Comparison of ENCODE assay signal across 21 cellular contexts in genomic region chr10:74153676-74154075, GRCh38. TPM values are rescaled to one million over a fixed set of nuclear protein-coding genes. Genes with fewer than 3 reads are reported as not detected.
DNase-seq lines count a peak whose midpoint lies in the region; ATAC-seq and TF ChIP-seq lines count a peak whose summit lies in the region.
"Had no signal": no experiment of that assay in that cellular context is flagged by ENCODE, and none has a peak within 500 bp of the region (broad histone marks: within the 10 kb centered on the region; RNA-seq: fewer than 3 reads in every experiment).

No MANE protein-coding gene starts in this region.

- TF ChIP-seq CTCF in heart right ventricle (IDR thresholded peaks at IDR 0.05) (no peak), VCaP (conservative IDR thresholded peaks at IDR 0.05) (no peak)

- H3K27ac ChIP-seq in heart right ventricle, result peak overlapping the region in 8 of 10 donors; percentile 23 to 93 (median 90)
- H3K27ac ChIP-seq in VCaP, result peak overlapping the region; percentile 19
- peak overlapping the region; percentile 2 for H3K27ac ChIP-seq in muscle layer of duodenum (ENCODE audit: low read length)
- H3K27ac ChIP-seq: pancreas had no signal

- H3K4me1 ChIP-seq in heart right ventricle (peaks cover 3 to 64% (median 50%) of the 10 kb centered on the region in 9 donors), muscle layer of duodenum (ENCODE audit: control insufficient read depth in 1 of 2, insufficient read depth in 2 of 2, low read length in 2 of 2) (peaks cover 3 to 39% of the 10 kb centered on the region in 2 donors)

- H3K9me3 ChIP-seq in heart right ventricle (no peaks in the 10 kb centered on the region), muscle layer of duodenum (ENCODE audit: control insufficient read depth in 1 of 2, low read length in 2 of 2) (no peaks in the 10 kb centered on the region), MG63 (no peaks in the 10 kb centered on the region)
- H3K9me3 ChIP-seq: pancreas had no signal

- intact Hi-C loops in heart right ventricle (cut with DNase I) (loop anchor here in 3 of 10 donors (10.0 kb wide), 3 partner anchors 81 to 961 kb away; partner anchors contain the start of genes SAMD8 (in 2 of the 3) and KAT6B (in 1 of the 3)), Right ventricle myocardium inferior (cut with DNase I) (loop anchor here (10.0 kb wide), 2 partner anchors 81 to 1081 kb away; partner anchors contain the start of gene COMTD1)

- 46 to 52% methylated on average over 4 of the region's 4 CpGs for WGBS in heart right ventricle, 2 donors

- no peak for DNase-seq in heart right ventricle
- DNase-seq in Right ventricle myocardium inferior (ENCODE audit: missing footprints), result no peak
- DNase-seq in NCI-H1105 (lab: John Stamatoyannopoulos, UW), result no peak
- no peak for DNase-seq in MG63
- DNase-seq in DMS79 treated with DMSO at 0.1 percent for 48 hours (lab: John Stamatoyannopoulos, UW), result no peak
- DNase-seq: activated CD4-positive, alpha-beta T cell treated with anti-CD3 and anti-CD28 coated beads, Interleukin-2, amount 50 U/mL, for 1 hour; activated CD8-positive, alpha-beta memory T cell treated with anti-CD3 and anti-CD28 coated beads, Interleukin-2, amount 50 U/mL, for 48 hours; activated gamma-delta T cell treated with Interleukin-2 at 50 U/mL for 16 hours; aorta; CD8-positive, alpha-beta T cell; DMS53; NCI-H187; NCI-H446 treated with DMSO at 0.1 percent for 48 hours; pancreas; SHP77 treated with DMSO at 0.1 percent for 48 hours; stimulated activated CD4-positive, alpha-beta T cell treated with anti-CD3 and anti-CD28 coated beads, Interleukin-2, amount 100 ng/mL, for 24 hours; stimulated activated naive CD8-positive, alpha-beta T cell treated with anti-CD3 and anti-CD28 coated beads, Interleukin-15, Interleukin-2, amounts not matched to agents 100 U/mL and 50 U/mL, for 24 hours had no signal

- peak overlapping the region in 6 of 10 donors; percentile 75 to 99 (median 80) for H3K4me3 ChIP-seq in heart right ventricle
- no peak overlapping the region for H3K4me3 ChIP-seq in muscle layer of duodenum (ENCODE audit: low read depth in 1 of 2, low read length in 2 of 2)
- H3K4me3 ChIP-seq in MG63, result no peak overlapping the region
- H3K4me3 ChIP-seq: lung had no signal

- H3K36me3 ChIP-seq in heart right ventricle (no peaks in the 10 kb centered on the region), muscle layer of duodenum (ENCODE audit: control insufficient read depth in 1 of 2, insufficient read depth in 2 of 2, low read length in 2 of 2) (no peaks in the 10 kb centered on the region), MG63 (no peaks in the 10 kb centered on the region)
- H3K36me3 ChIP-seq: pancreas had no signal

- H3K27me3 ChIP-seq in heart right ventricle, result no peaks in the 10 kb centered on the region
- no peaks in the 10 kb centered on the region for H3K27me3 ChIP-seq in muscle layer of duodenum (ENCODE audit: low read depth, low read length)
- no peaks in the 10 kb centered on the region for H3K27me3 ChIP-seq in MG63
- H3K27me3 ChIP-seq: pancreas had no signal

- ATAC-seq in heart right ventricle (no peak), Right ventricle myocardium inferior (no peak), HG03342 (IDR thresholded peaks at IDR 0.05; ENCODE audit: unreplicated experiment) (no peak)
- ATAC-seq: CD8-positive, alpha-beta T cell; pancreas; stimulated activated naive CD8-positive, alpha-beta T cell treated with anti-CD3 and anti-CD28 coated beads, Interleukin-15, Interleukin-2, amounts not matched to agents 100 U/mL and 50 U/mL, for 24 hours had no signal

RNA-seq across cellular contexts. Expression of gene ADK, which starts 2.7 kb away (rescaled TPM):
- total RNA-seq in heart right ventricle (10 to 100 TPM; 25.5 to 50.0 (median 40.1) TPM), Right ventricle myocardium inferior (41.4 TPM)
- 10 to 100 TPM; 13.0 to 38.8 TPM for polyA plus RNA-seq in heart right ventricle
- total RNA-seq in MG63 (2014; rRNA removed; shearing (Covaris generic); ENCODE audit: low replicate concordance), result 18.1 and 26.5 TPM in 2 replicates

RNA-seq across cellular contexts. Expression of gene AP3M1, which starts 3.0 kb away (rescaled TPM):
- 10 to 100 TPM; 23.8 to 33.2 (median 28.5) TPM for total RNA-seq in heart right ventricle
- polyA plus RNA-seq in heart right ventricle, result 10 to 100 TPM in 1 of 2 donors, 1 to 10 TPM in 1; 6.6 to 14.7 TPM
- 28.0 TPM for total RNA-seq in Right ventricle myocardium inferior
- total RNA-seq in MG63 (2014; rRNA removed; shearing (Covaris generic); ENCODE audit: low replicate concordance), result 3.6 and 5.5 TPM in 2 replicates

Comparison
In these comparisons a context has a peak if more than half of its experiments do, and no peak if none do; other contexts are left out.
1. H3K27ac ChIP-seq: peak in every context shown above with its lines; median percentile 90 in heart right ventricle; 19 in VCaP; 2 in muscle layer of duodenum.
2. H3K4me3 ChIP-seq: peak in heart right ventricle (6 of 10); none in muscle layer of duodenum (0 of 2) and MG63 (single experiment).